ENCODE assay signal across 11 cellular contexts in the genomic region with DNA sequence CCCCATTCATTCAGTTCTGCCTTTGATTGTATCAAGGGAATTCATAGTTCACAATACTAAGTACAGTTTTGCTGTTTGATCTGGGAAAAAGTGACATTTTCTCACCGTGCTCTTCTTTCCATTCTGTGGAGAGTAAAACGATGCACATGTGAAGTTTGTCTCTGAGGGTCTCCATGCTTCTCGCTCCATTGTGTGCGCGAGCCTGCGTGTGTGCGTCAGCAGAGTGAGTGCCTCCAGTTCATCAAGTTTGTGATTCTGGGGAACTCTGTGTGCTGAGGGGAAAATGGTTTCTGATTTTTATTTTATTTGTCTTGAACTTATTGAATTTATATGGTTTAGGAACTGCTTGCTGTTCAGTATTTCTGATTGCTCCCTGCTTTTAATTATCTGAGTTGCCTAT. TPM values are rescaled to one million over a fixed set of nuclear protein-coding genes. Genes with fewer than 3 reads are reported as not detected.
DNase-seq lines count a peak whose midpoint lies in the region; ATAC-seq and TF ChIP-seq lines count a peak whose summit lies in the region.
"Had no signal": no experiment of that assay in that cellular context is flagged by ENCODE, and none has a peak within 500 bp of the region (broad histone marks: within the 10 kb centered on the region; RNA-seq: fewer than 3 reads in every experiment).

No MANE protein-coding gene starts in this region.

- H3K27me3 Mint-ChIP-seq in activated CD4-positive, alpha-beta T cell treated with anti-CD3 and anti-CD28 coated beads, Interleukin-2, amount 10 ng/mL, durations not matched to agents 7 days and 5 days: no peaks in the 10 kb centered on the region
- H3K27me3 Mint-ChIP-seq in dendritic cell treated with granulocyte-macrophage colony-stimulating factor and Interleukin-4, amounts not matched to agents 40 ng/mL and 50 ng/mL, for 4 days: no peaks in the 10 kb centered on the region

- peaks cover 61% of the 10 kb centered on the region for H3K79me2 ChIP-seq in OCI-LY1 (ENCODE audit: insufficient read depth, low read length)

- TF ChIP-seq CTCF in OCI-LY1 (IDR thresholded peaks at IDR 0.05; ENCODE audit: low read length) (no peak), retinal pigment epithelial cell (conservative IDR thresholded peaks at IDR 0.05; ENCODE audit: low read depth, low read length) (no peak)

- no peaks in the 10 kb centered on the region for H3K9me2 ChIP-seq in OCI-LY1 (ENCODE audit: low read depth, low read length)

- peak overlapping the region; percentile 94 for H3K4me3 Mint-ChIP-seq in activated CD4-positive, alpha-beta T cell treated with anti-CD3 and anti-CD28 coated beads, Interleukin-2, amount 10 ng/mL, durations not matched to agents 7 days and 5 days
- H3K4me3 Mint-ChIP-seq in dendritic cell treated with granulocyte-macrophage colony-stimulating factor and Interleukin-4, amounts not matched to agents 40 ng/mL and 50 ng/mL, for 4 days: peak overlapping the region; percentile 62

- peak overlapping the region; percentile 83 for H3K4me2 ChIP-seq in OCI-LY1 (ENCODE audit: low read length)

- no peaks in the 10 kb centered on the region for H3K27me3 ChIP-seq in OCI-LY1 (ENCODE audit: insufficient read depth, low read length)

- intact Hi-C loops in dendritic cell treated with granulocyte-macrophage colony-stimulating factor and Interleukin-4, amounts not matched to agents 40 ng/mL and 50 ng/mL, for 4 days (cut with micrococcal nuclease): no loop called here
- intact Hi-C loops in left colon (cut with DNase I, micrococcal nuclease): no loop called here

- H3K36me3 ChIP-seq in OCI-LY1 (ENCODE audit: insufficient read depth, low read length): peaks cover 7% of the 10 kb centered on the region; the same call in 1 of the 2 replicates

- H3K4me3 ChIP-seq in OCI-LY1 (ENCODE audit: low read depth, low read length, poor library complexity, severe bottlenecking) (peak overlapping the region; percentile 89), retinal pigment epithelial cell (ENCODE audit: low read length) (peak overlapping the region; percentile 7)

- H2AFZ ChIP-seq in OCI-LY1 (ENCODE audit: low read length): no peak overlapping the region

- DNase-seq in activated CD4-positive, alpha-beta T cell treated with anti-CD3 and anti-CD28 coated beads, Interleukin-2, amount 10 ng/mL, durations not matched to agents 7 days and 5 days: no peak
- DNase-seq in activated CD4-positive, alpha-beta T cell treated with anti-CD3 and anti-CD28 coated beads, Interleukin-2, amount 50 U/mL, for 4 hours: no peak
- DNase-seq in retinal pigment epithelial cell (ENCODE audit: low read depth) (no peak), left colon (no peak)
- DNase-seq in central memory CD4-positive, alpha-beta T cell: no peak
- DNase-seq: left ventricle myocardium superior; NCI-H226; stimulated activated CD4-positive, alpha-beta T cell treated with anti-CD3 and anti-CD28 coated beads, Interleukin-4, amount 100 ng/mL, for 24 hours had no signal

- H3K4me1 Mint-ChIP-seq in activated CD4-positive, alpha-beta T cell treated with anti-CD3 and anti-CD28 coated beads, Interleukin-2, amount 10 ng/mL, durations not matched to agents 7 days and 5 days: peaks cover 57% of the 10 kb centered on the region
- H3K4me1 Mint-ChIP-seq in dendritic cell treated with granulocyte-macrophage colony-stimulating factor and Interleukin-4, amounts not matched to agents 40 ng/mL and 50 ng/mL, for 4 days (ENCODE audit: low read depth): peaks cover 33% of the 10 kb centered on the region

- H3K9ac ChIP-seq in OCI-LY1 (ENCODE audit: low read length): peak overlapping the region; percentile 91

- H3K4me1 ChIP-seq in OCI-LY1 (ENCODE audit: insufficient read depth, low read length, severe bottlenecking): peaks cover 54% of the 10 kb centered on the region

- peak overlapping the region; percentile 94 for H3K27ac Mint-ChIP-seq in activated CD4-positive, alpha-beta T cell treated with anti-CD3 and anti-CD28 coated beads, Interleukin-2, amount 10 ng/mL, durations not matched to agents 7 days and 5 days
- peak overlapping the region; percentile 89 for H3K27ac Mint-ChIP-seq in dendritic cell treated with granulocyte-macrophage colony-stimulating factor and Interleukin-4, amounts not matched to agents 40 ng/mL and 50 ng/mL, for 4 days

- no peak for ATAC-seq in GM21526 (IDR thresholded peaks at IDR 0.05; ENCODE audit: low FRiP score, unreplicated experiment)
- no peak for ATAC-seq in left colon
- ATAC-seq: left ventricle myocardium superior had no signal

- no peaks in the 10 kb centered on the region for H3K9me3 ChIP-seq in OCI-LY1 (ENCODE audit: low read length)

- H3K36me3 Mint-ChIP-seq in activated CD4-positive, alpha-beta T cell treated with anti-CD3 and anti-CD28 coated beads, Interleukin-2, amount 10 ng/mL, durations not matched to agents 7 days and 5 days (ENCODE audit: low read depth): peaks cover 27% of the 10 kb centered on the region
- H3K36me3 Mint-ChIP-seq in dendritic cell treated with granulocyte-macrophage colony-stimulating factor and Interleukin-4, amounts not matched to agents 40 ng/mL and 50 ng/mL, for 4 days (ENCODE audit: low read depth): peaks cover 27% of the 10 kb centered on the region

- CTCF ChIA-PET in activated CD4-positive, alpha-beta T cell treated with anti-CD3 and anti-CD28 coated beads, Interleukin-2, amount 10 ng/mL, durations not matched to agents 7 days and 5 days (lab: Charles Lee): interaction anchor here (1.2 kb wide), 1 partner anchor 8 kb away, joined by 3 read pairs; no protein-coding TSS in a partner anchor

- H4K20me1 ChIP-seq in OCI-LY1 (ENCODE audit: insufficient read depth, low read length): no peaks in the 10 kb centered on the region

- POLR2A ChIA-PET in activated CD4-positive, alpha-beta T cell treated with anti-CD3 and anti-CD28 coated beads, Interleukin-2, amount 10 ng/mL, durations not matched to agents 7 days and 5 days (lab: Charles Lee): no interaction called here

- H3K9me3 Mint-ChIP-seq in activated CD4-positive, alpha-beta T cell treated with anti-CD3 and anti-CD28 coated beads, Interleukin-2, amount 10 ng/mL, durations not matched to agents 7 days and 5 days: no peaks in the 10 kb centered on the region
- no peaks in the 10 kb centered on the region for H3K9me3 Mint-ChIP-seq in dendritic cell treated with granulocyte-macrophage colony-stimulating factor and Interleukin-4, amounts not matched to agents 40 ng/mL and 50 ng/mL, for 4 days

- H3K27ac ChIP-seq in OCI-LY1 (ENCODE audit: low read depth, low read length, poor library complexity, severe bottlenecking): peak overlapping the region; percentile 78

- H3F3A ChIP-seq in OCI-LY1 (ENCODE audit: insufficient read depth, low read length): no peaks in the 10 kb centered on the region

RNA-seq across cellular contexts. Expression of a gene that starts 2.0 kb away (rescaled TPM):
- 10 to 100 TPM; 46.2 to 59.9 TPM for total RNA-seq in activated CD4-positive, alpha-beta T cell treated with anti-CD3 and anti-CD28 coated beads, Interleukin-2, amount 10 ng/mL, durations not matched to agents 7 days and 5 days
- 10 to 100 TPM; 10.8 to 19.3 TPM for total RNA-seq in left colon
